ENCODE assay signal across 30 cellular contexts in the genomic region with DNA sequence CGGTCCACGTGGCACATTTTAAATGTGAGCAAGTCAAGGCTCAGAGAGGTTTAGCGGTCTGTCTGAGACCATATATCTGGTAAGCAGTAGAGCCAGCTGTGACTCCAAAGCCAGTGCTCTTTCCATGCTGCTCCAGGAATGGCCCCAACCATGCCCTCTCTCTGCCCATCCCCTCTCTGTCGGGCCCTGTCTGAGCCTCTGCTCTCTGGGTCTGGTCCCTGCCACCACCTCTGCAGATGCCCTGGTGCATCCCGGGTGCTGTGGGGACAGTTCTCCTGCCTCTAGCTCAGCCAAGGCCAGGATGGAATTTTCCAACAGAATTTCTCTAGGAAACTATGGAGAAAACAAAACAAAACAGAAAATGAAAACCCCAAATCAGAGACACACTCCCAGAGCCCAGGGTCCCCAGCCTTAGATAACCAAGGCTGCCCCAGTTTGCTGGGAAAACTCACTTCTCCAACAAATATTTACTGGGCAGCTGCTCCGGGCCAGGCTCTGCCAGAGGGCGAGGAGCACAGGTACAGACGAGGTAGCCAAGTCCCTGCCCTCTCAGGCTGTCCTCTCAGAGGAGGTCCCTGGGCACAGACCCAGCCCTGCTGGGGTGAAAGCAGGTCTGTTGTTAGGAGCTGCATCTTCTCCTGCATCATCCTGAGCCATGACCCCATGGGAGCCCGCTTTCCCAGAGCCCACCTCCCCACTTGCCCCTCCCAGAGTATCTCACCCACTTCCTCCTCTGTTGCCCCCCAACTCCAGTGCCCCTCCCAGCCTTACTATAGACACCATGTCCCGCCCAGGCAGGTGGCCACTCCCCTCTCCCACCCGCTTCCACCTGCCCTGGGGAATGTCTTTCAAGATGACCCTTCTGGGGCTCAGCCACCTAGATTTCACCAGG. TPM values are rescaled to one million over a fixed set of nuclear protein-coding genes. Genes with fewer than 3 reads are reported as not detected.
DNase-seq lines count a peak whose midpoint lies in the region; ATAC-seq, FAIRE-seq and TF ChIP-seq lines count a peak whose summit lies in the region.
"Had no signal": no experiment of that assay in that cellular context is flagged by ENCODE, and none has a peak within 500 bp of the region (broad histone marks: within the 10 kb centered on the region; RNA-seq: fewer than 3 reads in every experiment).

No MANE protein-coding gene starts in this region.

- TF ChIP-seq CTCF in Caco-2 (IDR thresholded peaks at IDR 0.05; ENCODE audit: insufficient read depth in 1 of 2, low read depth in 1 of 2, low read length in 1 of 2, severe bottlenecking in 1 of 2, unreplicated experiment in 1 of 2) (no peak), H1 (IDR thresholded peaks at IDR 0.05; ENCODE audit: control extremely low read depth in 1 of 3, insufficient read depth in 1 of 3, low read depth in 1 of 3, low read length in 3 of 3) (no peak), nephron progenitor cell (IDR thresholded peaks at IDR 0.05) (no peak)

- 0 out of 4 replicates have a peak overlapping the region, but pooled peaks of 1 of the 2 experiments have one; percentile 38 for H3K4me2 ChIP-seq in H1 (ENCODE audit: insufficient read depth in 1 of 2, low read depth in 2 of 2, low read length in 2 of 2)

- peak; percentile 14 for DNase-seq in activated T-cell treated with anti-CD3 and anti-CD28 coated beads, Interleukin-2, amount 50 U/mL, for 1 hour
- DNase-seq in activated T-cell treated with anti-CD3 and anti-CD28 coated beads for 4 hours (no peak), Caco-2 (no peak), H1 (ENCODE audit: low read depth in 1 of 2, low spot score in 2 of 2) (no peak), nephron progenitor cell (no peak), COLO668 (lab: John Stamatoyannopoulos, UW; ENCODE audit: unreplicated experiment) (no peak), AG20443 (ENCODE audit: low spot score) (no peak)
- DNase-seq: activated CD8-positive, alpha-beta memory T cell treated with anti-CD3 and anti-CD28 coated beads, Interleukin-2, amount 10 ng/mL, durations not matched to agents 7 days and 5 days; activated naive CD4-positive, alpha-beta T cell treated with anti-CD3 and anti-CD28 coated beads, Interleukin-2, amount 10 ng/mL, durations not matched to agents 7 days and 5 days; amniotic stem cell; brain microvascular endothelial cell; CD4-positive, alpha-beta T cell; hypothalamus; MM.1S; NCI-H1417 treated with DMSO at 0.1 percent for 48 hours; NCI-H2029 treated with DMSO at 0.1 percent for 48 hours; NCI-H524 treated with DMSO at 0.1 percent for 48 hours; NK-92 treated with Interleukin-12 subunit alpha and Interleukin-12 subunit beta, amount 100 ng/mL, for 24 hours; nucleus accumbens; psoas muscle; stimulated activated naive CD4-positive, alpha-beta T cell had no signal

- H3K18ac ChIP-seq in H1 (ENCODE audit: extremely low read depth, low read length): peak overlapping the region; percentile 38; the same call in 1 of the 2 replicates

- no peak overlapping the region for H3K27ac ChIP-seq in H1 (ENCODE audit: low read depth, low read length)
- H3K27ac ChIP-seq: brain microvascular endothelial cell, psoas muscle, SK-N-MC, suprapubic skin had no signal

- no peaks in the 10 kb centered on the region for H3K79me2 ChIP-seq in H1 (ENCODE audit: control insufficient read depth in 1 of 2, insufficient read depth in 2 of 2, low read length in 2 of 2)

- peak overlapping the region; percentile 21 for H3K27ac Mint-ChIP-seq in Caco-2 (ENCODE audit: unreplicated experiment)
- no peak overlapping the region for H3K27ac Mint-ChIP-seq in nephron progenitor cell
- H3K27ac Mint-ChIP-seq: activated CD8-positive, alpha-beta memory T cell treated with anti-CD3 and anti-CD28 coated beads, Interleukin-2, amount 10 ng/mL, durations not matched to agents 7 days and 5 days; activated naive CD4-positive, alpha-beta T cell treated with anti-CD3 and anti-CD28 coated beads, Interleukin-2, amount 10 ng/mL, durations not matched to agents 7 days and 5 days; CD4-positive, alpha-beta T cell had no signal

- H3K9me3 ChIP-seq in Caco-2 (peaks cover 7% of the 10 kb centered on the region; the same call in 1 of the 2 replicates), H1 (ENCODE audit: insufficient read depth in 2 of 2, low read depth in 1 of 2, low read length in 1 of 2) (peaks cover 4 to 11% of the 10 kb centered on the region in 2 experiments)

- no peak for ATAC-seq in HG03442 (IDR thresholded peaks at IDR 0.05; ENCODE audit: unreplicated experiment)
- ATAC-seq: activated CD8-positive, alpha-beta memory T cell treated with anti-CD3 and anti-CD28 coated beads, Interleukin-2, amount 10 ng/mL, durations not matched to agents 7 days and 5 days; left colon; psoas muscle had no signal

- no peak overlapping the region for H3K14ac ChIP-seq in H1 (ENCODE audit: insufficient read length)

- H2BK120ac ChIP-seq in H1 (replicated peaks; ENCODE audit: low read depth, low read length): no peak overlapping the region

- no peak overlapping the region for H3K4me3 Mint-ChIP-seq in Caco-2 (ENCODE audit: unreplicated experiment)
- peak overlapping the region; percentile 23 for H3K4me3 Mint-ChIP-seq in nephron progenitor cell
- H3K4me3 Mint-ChIP-seq: activated CD8-positive, alpha-beta memory T cell treated with anti-CD3 and anti-CD28 coated beads, Interleukin-2, amount 10 ng/mL, durations not matched to agents 7 days and 5 days; activated naive CD4-positive, alpha-beta T cell treated with anti-CD3 and anti-CD28 coated beads, Interleukin-2, amount 10 ng/mL, durations not matched to agents 7 days and 5 days; CD4-positive, alpha-beta T cell had no signal

- no peak for TF ChIP-seq EP300 in H1 (IDR thresholded peaks at IDR 0.05; ENCODE audit: borderline replicate concordance in 1 of 2, low read depth in 2 of 2, low read length in 2 of 2)

- 79% methylated on average over 11 of the region's 11 CpGs; no CpG with 5 or more reads in 1 of the 2 experiments for WGBS in H1 (ENCODE audit: extremely low coverage in 1 of 2, insufficient coverage in 1 of 2, insufficient read length in 1 of 2, insufficient replicate concordance in 2 of 2, low coverage in 1 of 2, low lambda C conversion rate in 2 of 2, missing lambda C conversion rate in 1 of 2), 2 experiments

- H4K8ac ChIP-seq in H1 (ENCODE audit: extremely low read depth, insufficient read depth, low read length): peak overlapping the region; percentile 22

- POLR2A ChIA-PET in Caco-2 (lab: Charles Lee) (interaction anchor here (0.6 kb wide), 1 partner anchor 198 kb away, joined by 4 read pairs; no protein-coding TSS in a partner anchor), H1 (lab: Charles Lee; ENCODE audit: partially characterized antibody) (interaction anchor here (2.3 kb wide), 1 partner anchor 9 kb away, joined by 6 read pairs; a partner anchor contains a TSS)

- H2BK20ac ChIP-seq in H1 (ENCODE audit: low read length): peak overlapping the region; percentile 80; the same call in 1 of the 2 replicates

- H4K5ac ChIP-seq in H1 (ENCODE audit: insufficient read length, low read depth, low read length): no peak overlapping the region

- H2BK12ac ChIP-seq in H1 (ENCODE audit: low read depth, low read length): peak overlapping the region; percentile 81; the same call in 1 of the 2 replicates

- peaks cover 2% of the 10 kb centered on the region; the same call in 1 of the 2 replicates for H3K23me2 ChIP-seq in H1 (ENCODE audit: low read depth, low read length)

- H3K36me3 ChIP-seq in Caco-2 (ENCODE audit: control insufficient read depth, insufficient read depth, low read length): no peaks in the 10 kb centered on the region
- no peaks in the 10 kb centered on the region for H3K36me3 ChIP-seq in H1 (ENCODE audit: control insufficient read depth in 2 of 4, insufficient read depth in 4 of 4, low read length in 3 of 4)
- H3K36me3 ChIP-seq: brain microvascular endothelial cell, HAP-1, suprapubic skin had no signal

- no peak overlapping the region for H3K4me3 ChIP-seq in Caco-2 (ENCODE audit: low read depth, low read length)
- no peak overlapping the region for H3K4me3 ChIP-seq in H1 (ENCODE audit: extremely low read depth in 1 of 4, insufficient read depth in 2 of 4, low read depth in 3 of 4, low read length in 4 of 4)
- H3K4me3 ChIP-seq: HAP-1, psoas muscle, SK-N-MC, suprapubic skin had no signal

- CTCF ChIA-PET in Caco-2 (lab: Charles Lee): interaction anchor here (0.6 to 2.6 kb wide), 3 partner anchors 10 to 85 kb away, joined by 3 to 10 read pairs (median 3); a partner anchor contains a TSS
- CTCF ChIA-PET in H1 (lab: Charles Lee; ENCODE audit: partially characterized antibody): interaction anchor here (1.0 to 7.2 kb wide), 7 partner anchors 8 to 115 kb away, joined by 3 to 61 read pairs (median 4); a partner anchor contains a TSS

- no peak for TF ChIP-seq POLR2A in H1 (IDR thresholded peaks at IDR 0.05; ENCODE audit: control extremely low read depth in 1 of 2, low read depth in 2 of 2, low read length in 2 of 2)

- H3K36me3 Mint-ChIP-seq in Caco-2 (ENCODE audit: insufficient read depth, unreplicated experiment) (no peaks in the 10 kb centered on the region), nephron progenitor cell (ENCODE audit: low read depth) (no peaks in the 10 kb centered on the region)
- H3K36me3 Mint-ChIP-seq: activated CD8-positive, alpha-beta memory T cell treated with anti-CD3 and anti-CD28 coated beads, Interleukin-2, amount 10 ng/mL, durations not matched to agents 7 days and 5 days; activated naive CD4-positive, alpha-beta T cell treated with anti-CD3 and anti-CD28 coated beads, Interleukin-2, amount 10 ng/mL, durations not matched to agents 7 days and 5 days had no signal

- H3K27me3 Mint-ChIP-seq in Caco-2 (ENCODE audit: insufficient read depth, unreplicated experiment) (no peaks in the 10 kb centered on the region), nephron progenitor cell (ENCODE audit: low read depth, poor library complexity) (peaks cover under 1% of the 10 kb centered on the region)
- H3K27me3 Mint-ChIP-seq: activated CD8-positive, alpha-beta memory T cell treated with anti-CD3 and anti-CD28 coated beads, Interleukin-2, amount 10 ng/mL, durations not matched to agents 7 days and 5 days; CD4-positive, alpha-beta T cell had no signal

- no peaks in the 10 kb centered on the region for H3K79me1 ChIP-seq in H1 (ENCODE audit: low read depth, low read length)

- H3K4me1 ChIP-seq in Caco-2 (peaks cover 9% of the 10 kb centered on the region; the same call in 1 of the 2 replicates), H1 (replicated peaks in 1 of 4; ENCODE audit: control insufficient read depth in 3 of 4, insufficient read depth in 4 of 4, low read length in 3 of 4) (peaks cover 0 to 27% (median 16%) of the 10 kb centered on the region in 4 experiments; a peak in 6 of 7 replicates)
- H3K4me1 ChIP-seq: HAP-1, psoas muscle, suprapubic skin had no signal

- H3K9ac ChIP-seq in H1 (replicated peaks in 1 of 4; ENCODE audit: extremely low read depth in 1 of 4, low read depth in 3 of 4, low read length in 3 of 4): no peak overlapping the region

- H3K4me1 Mint-ChIP-seq in Caco-2 (ENCODE audit: low read depth, unreplicated experiment) (no peaks in the 10 kb centered on the region), nephron progenitor cell (peaks cover 55% of the 10 kb centered on the region)
- H3K4me1 Mint-ChIP-seq: activated CD8-positive, alpha-beta memory T cell treated with anti-CD3 and anti-CD28 coated beads, Interleukin-2, amount 10 ng/mL, durations not matched to agents 7 days and 5 days; activated naive CD4-positive, alpha-beta T cell treated with anti-CD3 and anti-CD28 coated beads, Interleukin-2, amount 10 ng/mL, durations not matched to agents 7 days and 5 days had no signal

- H3K23ac ChIP-seq in H1 (ENCODE audit: insufficient read length): no peak overlapping the region

- intact Hi-C loops in Caco-2 (cut with micrococcal nuclease; ENCODE audit: unreplicated experiment): no loop called here

- no peak overlapping the region; the same call in 1 of the 2 replicates for H2AK5ac ChIP-seq in H1 (ENCODE audit: low read depth, low read length)

- H3K4ac ChIP-seq in H1 (replicated peaks; ENCODE audit: insufficient read length, low read depth, low read length): no peak overlapping the region

- TF ChIP-seq RAD21 in H1 (IDR thresholded peaks at IDR 0.05 in 1 of 2, conservative IDR thresholded peaks at IDR 0.05 in 1 of 2; ENCODE audit: low read depth in 2 of 2, low read length in 2 of 2): no peak

- peak overlapping the region; percentile 67; the same call in 1 of the 2 replicates for H2BK5ac ChIP-seq in H1 (ENCODE audit: low read depth, low read length)

- FAIRE-seq in H1 (lab: Jason Lieb, UNC): no peak
- FAIRE-seq: colon, GM12891 had no signal

- H2BK15ac ChIP-seq in H1 (ENCODE audit: low read length): peak overlapping the region; percentile 81; the same call in 1 of the 2 replicates

- peak overlapping the region; percentile 84 for H4K91ac ChIP-seq in H1 (replicated peaks; ENCODE audit: insufficient read length, low read length)

- H4K20me1 ChIP-seq in H1 (replicated peaks in 1 of 2; ENCODE audit: control insufficient read depth in 1 of 2, insufficient read depth in 2 of 2, low read length in 2 of 2): no peaks in the 10 kb centered on the region

- no peaks in the 10 kb centered on the region for H3K27me3 ChIP-seq in Caco-2 (replicated peaks; ENCODE audit: control insufficient read depth, insufficient read depth, low read length)
- H3K27me3 ChIP-seq in H1 (replicated peaks in 1 of 4; ENCODE audit: control insufficient read depth in 3 of 4, extremely low read depth in 1 of 4, insufficient read depth in 3 of 4, low read length in 3 of 4): no peaks in the 10 kb centered on the region
- H3K27me3 ChIP-seq: brain microvascular endothelial cell had no signal

- BruUV-seq in Caco-2 (replicated peaks; lab: Mats Ljungman, UMichigan): no TSS peak

- H3K56ac ChIP-seq in H1 (replicated peaks; ENCODE audit: insufficient read length, low read depth, low read length): no peak overlapping the region

- H2AFZ ChIP-seq in H1 (ENCODE audit: low read length): no peak overlapping the region

- H3K9me3 Mint-ChIP-seq in Caco-2 (ENCODE audit: unreplicated experiment) (no peaks in the 10 kb centered on the region), nephron progenitor cell (peaks cover 18% of the 10 kb centered on the region)
- H3K9me3 Mint-ChIP-seq: CD4-positive, alpha-beta T cell had no signal

RNA-seq across cellular contexts. Expression of a gene that starts 9.1 kb away (rescaled TPM):
- 0.12 and 0.20 TPM in 2 replicates for total RNA-seq in Caco-2 (2022)
- 6.5 and 6.6 TPM in 2 replicates for total RNA-seq in H1 (2021; fragmentation: NEBNext Ultra II Directional; extraction: Animal tissue kit (Norgen Biotek cat#: 25700))
- polyA plus RNA-seq in H1 (2011; rRNA removed): 5.8 and 8.3 TPM in 2 replicates
- 6.6 TPM for polyA plus RNA-seq in H1 (2011; cell fraction: cytosol; rRNA removed)
- 14.4 TPM for polyA plus RNA-seq in H1 (2011; cell fraction: nucleus; rRNA removed)
- 3.3 to 6.4 TPM (median 5.3 TPM) in 4 replicates for polyA plus RNA-seq in H1 (2012, experiment 1 of 2)
- polyA plus RNA-seq in H1 (2012, experiment 2 of 2): 4.8 TPM
- polyA plus RNA-seq in H1 (2013, experiment 1 of 2): 3.7 TPM
- 4.0 TPM for polyA plus RNA-seq in H1 (2013, experiment 2 of 2)
- 4.4 and 4.9 TPM in 2 replicates for polyA minus RNA-seq in H1 (2011; rRNA and poly(A)+ RNA removed)
- polyA minus RNA-seq in H1 (2011; cell fraction: cytosol; rRNA and poly(A)+ RNA removed): 6.7 TPM
- 6.8 TPM for polyA minus RNA-seq in H1 (2011; cell fraction: nucleus; rRNA and poly(A)+ RNA removed)
- total RNA-seq: A172 had no signal

RNA-seq across cellular contexts. Expression of a gene that starts 31.1 kb away (rescaled TPM):
- total RNA-seq in Caco-2 (2022): 0.23 TPM in 1 of 2 replicates, not detected in the other
- 0.60 and 0.75 TPM in 2 replicates for total RNA-seq in H1 (2021; fragmentation: NEBNext Ultra II Directional; extraction: Animal tissue kit (Norgen Biotek cat#: 25700))
- 1.4 and 2.2 TPM in 2 replicates for polyA plus RNA-seq in H1 (2011; rRNA removed)
- polyA plus RNA-seq in H1 (2011; cell fraction: cytosol; rRNA removed): 1.4 TPM
- polyA plus RNA-seq in H1 (2011; cell fraction: nucleus; rRNA removed): 2.5 TPM
- polyA plus RNA-seq in H1 (2012, experiment 1 of 2): 0.28 to 1.2 TPM (median 0.73 TPM) in 4 replicates
- polyA plus RNA-seq in H1 (2012, experiment 2 of 2): 0.54 TPM
- 0.67 TPM for polyA plus RNA-seq in H1 (2013, experiment 1 of 2)
- polyA plus RNA-seq in H1 (2013, experiment 2 of 2): 0.46 TPM
- 1.2 and 1.6 TPM in 2 replicates for polyA minus RNA-seq in H1 (2011; rRNA and poly(A)+ RNA removed)
- 1.8 TPM for polyA minus RNA-seq in H1 (2011; cell fraction: cytosol; rRNA and poly(A)+ RNA removed)
- polyA minus RNA-seq in H1 (2011; cell fraction: nucleus; rRNA and poly(A)+ RNA removed): 1.8 TPM
- total RNA-seq: A172, psoas muscle, skeletal muscle tissue had no signal

RNA-seq across cellular contexts. Expression of a gene that starts 38.0 kb away (rescaled TPM):
- 13.4 and 13.6 TPM in 2 replicates for total RNA-seq in Caco-2 (2022)
- total RNA-seq in H1 (2021; fragmentation: NEBNext Ultra II Directional; extraction: Animal tissue kit (Norgen Biotek cat#: 25700)): 8.7 and 10.1 TPM in 2 replicates
- 10.4 and 11.7 TPM in 2 replicates for polyA plus RNA-seq in H1 (2011; rRNA removed)
- polyA plus RNA-seq in H1 (2011; cell fraction: cytosol; rRNA removed): 8.4 TPM
- 21.7 TPM for polyA plus RNA-seq in H1 (2011; cell fraction: nucleus; rRNA removed)
- polyA plus RNA-seq in H1 (2012, experiment 1 of 2): 5.9 to 8.2 TPM (median 7.6 TPM) in 4 replicates
- polyA plus RNA-seq in H1 (2012, experiment 2 of 2): 9.0 TPM
- polyA plus RNA-seq in H1 (2013, experiment 1 of 2): 3.6 TPM
- 3.2 TPM for polyA plus RNA-seq in H1 (2013, experiment 2 of 2)
- 5.5 and 5.9 TPM in 2 replicates for polyA minus RNA-seq in H1 (2011; rRNA and poly(A)+ RNA removed)
- 5.7 TPM for polyA minus RNA-seq in H1 (2011; cell fraction: cytosol; rRNA and poly(A)+ RNA removed)
- polyA minus RNA-seq in H1 (2011; cell fraction: nucleus; rRNA and poly(A)+ RNA removed): 26.8 TPM
